In genomic region chr9:134687556-134687955, GRCh38 we compare ENCODE assay signal across 15 cellular contexts. TPM values are rescaled to one million over a fixed set of nuclear protein-coding genes. Genes with fewer than 3 reads are reported as not detected.
DNase-seq lines count a peak whose midpoint lies in the region; ATAC-seq and TF ChIP-seq lines count a peak whose summit lies in the region.
"Had no signal": no experiment of that assay in that cellular context is flagged by ENCODE, and none has a peak within 500 bp of the region (broad histone marks: within the 10 kb centered on the region; RNA-seq: fewer than 3 reads in every experiment).

No MANE protein-coding gene starts in this region.

- H3K27me3 Mint-ChIP-seq in osteocyte (ENCODE audit: unreplicated experiment), result no peaks in the 10 kb centered on the region
- H3K27me3 Mint-ChIP-seq: B cell; CD4-positive, alpha-beta T cell had no signal

- TF ChIP-seq POLR2A in spleen (IDR thresholded peaks at IDR 0.05) (no peak), esophagus muscularis mucosa (IDR thresholded peaks at IDR 0.05; ENCODE audit: low read depth) (no peak)

- H3K4me1 ChIP-seq in left ventricle myocardium inferior (peaks cover 34% of the 10 kb centered on the region), right cardiac atrium (ENCODE audit: control insufficient read depth, insufficient read depth, low read length) (no peaks in the 10 kb centered on the region), spleen (peaks cover 0 to 47% (median 17%) of the 10 kb centered on the region in 6 donors), esophagus muscularis mucosa (peaks cover 3 to 56% (median 43%) of the 10 kb centered on the region in 4 donors)

- H3K36me3 ChIP-seq in left ventricle myocardium inferior, result no peaks in the 10 kb centered on the region
- H3K36me3 ChIP-seq in spleen, result no peaks in the 10 kb centered on the region
- peaks cover 0 to 19% (median 13%) of the 10 kb centered on the region in 4 donors for H3K36me3 ChIP-seq in esophagus muscularis mucosa

- H3K4me3 ChIP-seq in left ventricle myocardium inferior (no peak overlapping the region), right cardiac atrium (ENCODE audit: low read length) (no peak overlapping the region), spleen (no peak overlapping the region), esophagus muscularis mucosa (no peak overlapping the region)
- H3K4me3 ChIP-seq: GM12878 had no signal

- H3K27ac ChIP-seq in left ventricle myocardium inferior (replicated peaks) (no peak overlapping the region), right cardiac atrium (ENCODE audit: low read length) (no peak overlapping the region), spleen (no peak overlapping the region), esophagus muscularis mucosa (replicated peaks in 1 of 4) (no peak overlapping the region)

- no peak overlapping the region for H3K4me3 Mint-ChIP-seq in osteocyte (ENCODE audit: unreplicated experiment)
- H3K4me3 Mint-ChIP-seq: B cell; CD4-positive, alpha-beta T cell had no signal

- H3K27me3 ChIP-seq in left ventricle myocardium inferior (ENCODE audit: low read depth), result no peaks in the 10 kb centered on the region
- H3K27me3 ChIP-seq in right cardiac atrium (ENCODE audit: control insufficient read depth, insufficient read depth), result no peaks in the 10 kb centered on the region
- no peaks in the 10 kb centered on the region for H3K27me3 ChIP-seq in spleen (replicated peaks in 1 of 7)
- H3K27me3 ChIP-seq in esophagus muscularis mucosa, result no peaks in the 10 kb centered on the region

- DNase-seq in left ventricle myocardium superior (peak; percentile 6), left ventricle myocardium inferior (no peak), right cardiac atrium (peak in 2 of 3 donors; percentile 10 to 29), osteocyte (ENCODE audit: extremely low spot score, unreplicated experiment) (no peak), spleen (peak; percentile 58), cerebellum (ENCODE audit: low spot score) (no peak), esophagus muscularis mucosa (ENCODE audit: extremely low spot score) (no peak)
- DNase-seq: C1 segment of cervical spinal cord; Calu3; CD4-positive, alpha-beta T cell; DMS 273 treated with DMSO at 0.1 percent for 48 hours; DMS79; HCEC 1CT had no signal

- H3K9me3 ChIP-seq in left ventricle myocardium inferior (replicated peaks), result no peaks in the 10 kb centered on the region
- H3K9me3 ChIP-seq in right cardiac atrium (ENCODE audit: control insufficient read depth, low read length), result no peaks in the 10 kb centered on the region
- H3K9me3 ChIP-seq in spleen, result no peaks in the 10 kb centered on the region
- H3K9me3 ChIP-seq in esophagus muscularis mucosa, result no peaks in the 10 kb centered on the region

- peak overlapping the region; percentile 66 for H3K27ac Mint-ChIP-seq in osteocyte (ENCODE audit: unreplicated experiment)
- H3K27ac Mint-ChIP-seq: B cell; CD4-positive, alpha-beta T cell had no signal

- intact Hi-C loops in left ventricle myocardium superior (cut with micrococcal nuclease), result no loop called here
- intact Hi-C loops in left ventricle myocardium inferior (cut with micrococcal nuclease), result no loop called here
- intact Hi-C loops in right cardiac atrium (cut with DNase I), result no loop called here
- intact Hi-C loops in spleen (cut with DNase I; ENCODE audit: low total_unique reads), result no loop called here
- intact Hi-C loops in esophagus muscularis mucosa (cut with DNase I), result no loop called here

- no peaks in the 10 kb centered on the region for H3K9me3 Mint-ChIP-seq in osteocyte (ENCODE audit: unreplicated experiment)
- H3K9me3 Mint-ChIP-seq: CD4-positive, alpha-beta T cell had no signal

- no peak for TF ChIP-seq EP300 in esophagus muscularis mucosa (IDR thresholded peaks at IDR 0.05)

- 91% methylated on average over 10 of the region's 10 CpGs for WGBS in right cardiac atrium
- WGBS in spleen, 5 donors, result 80 to 95% (median 90%) methylated on average over 4 to 10 of the region's 10 CpGs
- WGBS in esophagus muscularis mucosa, result 96% methylated on average over 10 of the region's 10 CpGs

- peaks cover 39% of the 10 kb centered on the region for H3K4me1 Mint-ChIP-seq in osteocyte (ENCODE audit: unreplicated experiment)

- TF ChIP-seq CTCF in left ventricle myocardium inferior (IDR thresholded peaks at IDR 0.05; ENCODE audit: borderline replicate concordance), result no peak
- TF ChIP-seq CTCF in osteocyte (IDR thresholded peaks at IDR 0.05), result no peak
- no peak for TF ChIP-seq CTCF in spleen (IDR thresholded peaks at IDR 0.05 in 8 of 11, conservative IDR thresholded peaks at IDR 0.05 in 3 of 11)
- TF ChIP-seq CTCF in esophagus muscularis mucosa (IDR thresholded peaks at IDR 0.05), result no peak

- peaks cover 8% of the 10 kb centered on the region for H3K36me3 Mint-ChIP-seq in osteocyte (ENCODE audit: unreplicated experiment)

- ATAC-seq in left ventricle myocardium superior (no peak), right cardiac atrium (no peak)
- ATAC-seq: GM12878 had no signal

RNA-seq across cellular contexts. Expression of gene COL5A1, which starts 46.0 kb away (rescaled TPM):
- total RNA-seq in left ventricle myocardium superior (14.8 TPM), left ventricle myocardium inferior (13.9 TPM), right cardiac atrium (10 to 100 TPM; 16.0 to 35.8 (median 26.1) TPM), osteocyte (1,552 and 1,672 TPM in 2 replicates), spleen (10 to 100 TPM; 14.6 to 50.6 (median 28.9) TPM), cerebellum (27.7 TPM), esophagus muscularis mucosa (10 to 100 TPM; 36.0 to 89.5 (median 56.4) TPM)
- polyA plus RNA-seq in right cardiac atrium (15.4 TPM), spleen (10 to 100 TPM in 1 of 3 donors, 1 to 10 TPM in 2; 2.6 to 12.2 (median 3.1) TPM)
- total RNA-seq: B cell, Calu3 had no signal

Comparison
In these comparisons a context has a peak if more than half of its experiments do, and no peak if none do; other contexts are left out.
1. DNase-seq: peak in left ventricle myocardium superior (single experiment), right cardiac atrium (2 of 3) and spleen (single experiment); none in left ventricle myocardium inferior (single experiment), osteocyte (single experiment), cerebellum (single experiment) and esophagus muscularis mucosa (single experiment).
2. RNA of gene COL5A1, which starts 46.0 kb away (total RNA-seq): 1,552 to 1,672 TPM in osteocyte; 36.0 to 89.5 TPM in esophagus muscularis mucosa, 16.0 to 35.8 TPM in right cardiac atrium, 14.6 to 50.6 TPM in spleen, 27.7 TPM in cerebellum (single experiment), 14.8 TPM in left ventricle myocardium superior (single experiment) and 13.9 TPM in left ventricle myocardium inferior (single experiment); every median in the first group is over 10 times any median in the second.